ENCODE assay signal across 1 cellular context in the genomic region with DNA sequence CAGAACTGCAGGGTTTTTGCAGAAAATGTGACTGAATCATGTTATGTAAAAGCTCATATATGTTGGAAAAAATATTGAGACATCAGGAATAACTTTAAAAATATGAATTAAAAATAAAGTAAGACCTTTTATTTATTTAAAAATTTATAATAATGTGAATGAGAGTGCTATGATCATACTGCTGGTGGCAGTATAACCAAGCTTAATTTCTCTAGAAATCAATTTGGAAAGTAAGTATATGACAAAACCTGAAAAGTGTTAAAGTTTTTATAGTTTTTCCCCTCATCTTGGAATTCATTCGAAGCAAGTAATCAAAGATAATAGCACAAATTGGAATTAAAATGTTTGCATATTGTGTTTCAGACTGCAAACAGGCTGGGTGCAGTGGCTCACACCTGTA.
TF ChIP-seq lines count a peak whose summit lies in the region.

No MANE protein-coding gene starts in this region.

TF ChIP-seq in HepG2, 621 proteins besides CTCF, POLR2A, EP300 and RAD21 (continued from another document):
- TF ChIP-seq, protein P1, sequence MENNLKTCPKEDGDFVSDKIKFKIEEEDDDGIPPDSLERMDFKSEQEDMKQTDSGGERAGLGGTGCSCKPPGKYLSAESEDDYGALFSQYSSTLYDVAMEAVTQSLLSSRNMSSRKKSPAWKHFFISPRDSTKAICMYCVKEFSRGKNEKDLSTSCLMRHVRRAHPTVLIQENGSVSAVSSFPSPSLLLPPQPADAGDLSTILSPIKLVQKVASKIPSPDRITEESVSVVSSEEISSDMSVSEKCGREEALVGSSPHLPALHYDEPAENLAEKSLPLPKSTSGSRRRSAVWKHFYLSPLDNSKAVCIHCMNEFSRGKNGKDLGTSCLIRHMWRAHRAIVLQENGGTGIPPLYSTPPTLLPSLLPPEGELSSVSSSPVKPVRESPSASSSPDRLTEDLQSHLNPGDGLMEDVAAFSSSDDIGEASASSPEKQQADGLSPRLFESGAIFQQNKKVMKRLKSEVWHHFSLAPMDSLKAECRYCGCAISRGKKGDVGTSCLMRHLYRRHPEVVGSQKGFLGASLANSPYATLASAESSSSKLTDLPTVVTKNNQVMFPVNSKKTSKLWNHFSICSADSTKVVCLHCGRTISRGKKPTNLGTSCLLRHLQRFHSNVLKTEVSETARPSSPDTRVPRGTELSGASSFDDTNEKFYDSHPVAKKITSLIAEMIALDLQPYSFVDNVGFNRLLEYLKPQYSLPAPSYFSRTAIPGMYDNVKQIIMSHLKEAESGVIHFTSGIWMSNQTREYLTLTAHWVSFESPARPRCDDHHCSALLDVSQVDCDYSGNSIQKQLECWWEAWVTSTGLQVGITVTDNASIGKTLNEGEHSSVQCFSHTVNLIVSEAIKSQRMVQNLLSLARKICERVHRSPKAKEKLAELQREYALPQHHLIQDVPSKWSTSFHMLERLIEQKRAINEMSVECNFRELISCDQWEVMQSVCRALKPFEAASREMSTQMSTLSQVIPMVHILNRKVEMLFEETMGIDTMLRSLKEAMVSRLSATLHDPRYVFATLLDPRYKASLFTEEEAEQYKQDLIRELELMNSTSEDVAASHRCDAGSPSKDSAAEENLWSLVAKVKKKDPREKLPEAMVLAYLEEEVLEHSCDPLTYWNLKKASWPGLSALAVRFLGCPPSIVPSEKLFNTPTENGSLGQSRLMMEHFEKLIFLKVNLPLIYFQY (CRISPR knock-in tag; IDR thresholded peaks at IDR 0.05; ENCODE audit: borderline replicate concordance): no peak
- no peak for TF ChIP-seq ZNF343 (CRISPR knock-in tag; IDR thresholded peaks at IDR 0.05)
- TF ChIP-seq MED13 (CRISPR knock-in tag; IDR thresholded peaks at IDR 0.05): no peak
- TF ChIP-seq ZNF33B (CRISPR knock-in tag; IDR thresholded peaks at IDR 0.05): no peak
- TF ChIP-seq ZNF17 (CRISPR knock-in tag; IDR thresholded peaks at IDR 0.05): no peak
- TF ChIP-seq, protein P2, sequence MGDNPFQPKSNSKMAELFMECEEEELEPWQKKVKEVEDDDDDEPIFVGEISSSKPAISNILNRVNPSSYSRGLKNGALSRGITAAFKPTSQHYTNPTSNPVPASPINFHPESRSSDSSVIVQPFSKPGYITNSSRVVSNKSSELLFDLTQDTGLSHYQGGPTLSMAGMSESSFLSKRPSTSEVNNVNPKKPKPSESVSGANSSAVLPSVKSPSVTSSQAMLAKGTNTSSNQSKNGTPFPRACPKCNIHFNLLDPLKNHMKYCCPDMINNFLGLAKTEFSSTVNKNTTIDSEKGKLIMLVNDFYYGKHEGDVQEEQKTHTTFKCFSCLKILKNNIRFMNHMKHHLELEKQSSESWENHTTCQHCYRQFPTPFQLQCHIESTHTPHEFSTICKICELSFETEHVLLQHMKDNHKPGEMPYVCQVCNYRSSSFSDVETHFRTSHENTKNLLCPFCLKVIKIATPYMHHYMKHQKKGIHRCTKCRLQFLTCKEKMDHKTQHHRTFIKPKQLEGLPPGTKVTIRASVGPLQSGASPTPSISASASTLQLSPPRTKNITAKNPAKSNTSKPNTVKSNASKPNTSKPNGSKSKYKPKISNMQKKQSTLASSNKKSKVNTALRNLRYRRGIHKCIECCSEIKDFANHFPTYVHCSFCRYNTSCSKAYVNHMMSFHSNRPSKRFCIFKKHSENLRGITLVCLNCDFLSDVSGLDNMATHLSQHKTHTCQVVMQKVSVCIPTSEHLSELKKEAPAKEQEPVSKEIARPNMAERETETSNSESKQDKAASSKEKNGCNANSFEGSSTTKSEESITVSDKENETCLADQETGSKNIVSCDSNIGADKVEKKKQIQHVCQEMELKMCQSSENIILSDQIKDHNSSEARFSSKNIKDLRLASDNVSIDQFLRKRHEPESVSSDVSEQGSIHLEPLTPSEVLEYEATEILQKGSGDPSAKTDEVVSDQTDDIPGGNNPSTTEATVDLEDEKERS (CRISPR knock-in tag; IDR thresholded peaks at IDR 0.05): no peak
- TF ChIP-seq, protein P3, sequence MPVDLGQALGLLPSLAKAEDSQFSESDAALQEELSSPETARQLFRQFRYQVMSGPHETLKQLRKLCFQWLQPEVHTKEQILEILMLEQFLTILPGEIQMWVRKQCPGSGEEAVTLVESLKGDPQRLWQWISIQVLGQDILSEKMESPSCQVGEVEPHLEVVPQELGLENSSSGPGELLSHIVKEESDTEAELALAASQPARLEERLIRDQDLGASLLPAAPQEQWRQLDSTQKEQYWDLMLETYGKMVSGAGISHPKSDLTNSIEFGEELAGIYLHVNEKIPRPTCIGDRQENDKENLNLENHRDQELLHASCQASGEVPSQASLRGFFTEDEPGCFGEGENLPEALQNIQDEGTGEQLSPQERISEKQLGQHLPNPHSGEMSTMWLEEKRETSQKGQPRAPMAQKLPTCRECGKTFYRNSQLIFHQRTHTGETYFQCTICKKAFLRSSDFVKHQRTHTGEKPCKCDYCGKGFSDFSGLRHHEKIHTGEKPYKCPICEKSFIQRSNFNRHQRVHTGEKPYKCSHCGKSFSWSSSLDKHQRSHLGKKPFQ (CRISPR knock-in tag; IDR thresholded peaks at IDR 0.05; ENCODE audit: insufficient replicate concordance): no peak
- TF ChIP-seq ARID2 (CRISPR knock-in tag; IDR thresholded peaks at IDR 0.05; ENCODE audit: borderline replicate concordance): no peak
- TF ChIP-seq, protein P4, sequence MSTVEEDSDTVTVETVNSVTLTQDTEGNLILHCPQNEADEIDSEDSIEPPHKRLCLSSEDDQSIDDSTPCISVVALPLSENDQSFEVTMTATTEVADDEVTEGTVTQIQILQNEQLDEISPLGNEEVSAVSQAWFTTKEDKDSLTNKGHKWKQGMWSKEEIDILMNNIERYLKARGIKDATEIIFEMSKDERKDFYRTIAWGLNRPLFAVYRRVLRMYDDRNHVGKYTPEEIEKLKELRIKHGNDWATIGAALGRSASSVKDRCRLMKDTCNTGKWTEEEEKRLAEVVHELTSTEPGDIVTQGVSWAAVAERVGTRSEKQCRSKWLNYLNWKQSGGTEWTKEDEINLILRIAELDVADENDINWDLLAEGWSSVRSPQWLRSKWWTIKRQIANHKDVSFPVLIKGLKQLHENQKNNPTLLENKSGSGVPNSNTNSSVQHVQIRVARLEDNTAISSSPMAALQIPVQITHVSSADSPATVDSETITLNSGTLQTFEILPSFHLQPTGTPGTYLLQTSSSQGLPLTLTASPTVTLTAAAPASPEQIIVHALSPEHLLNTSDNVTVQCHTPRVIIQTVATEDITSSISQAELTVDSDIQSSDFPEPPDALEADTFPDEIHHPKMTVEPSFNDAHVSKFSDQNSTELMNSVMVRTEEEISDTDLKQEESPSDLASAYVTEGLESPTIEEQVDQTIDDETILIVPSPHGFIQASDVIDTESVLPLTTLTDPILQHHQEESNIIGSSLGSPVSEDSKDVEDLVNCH (CRISPR knock-in tag; IDR thresholded peaks at IDR 0.05): no peak
- TF ChIP-seq, protein P5, sequence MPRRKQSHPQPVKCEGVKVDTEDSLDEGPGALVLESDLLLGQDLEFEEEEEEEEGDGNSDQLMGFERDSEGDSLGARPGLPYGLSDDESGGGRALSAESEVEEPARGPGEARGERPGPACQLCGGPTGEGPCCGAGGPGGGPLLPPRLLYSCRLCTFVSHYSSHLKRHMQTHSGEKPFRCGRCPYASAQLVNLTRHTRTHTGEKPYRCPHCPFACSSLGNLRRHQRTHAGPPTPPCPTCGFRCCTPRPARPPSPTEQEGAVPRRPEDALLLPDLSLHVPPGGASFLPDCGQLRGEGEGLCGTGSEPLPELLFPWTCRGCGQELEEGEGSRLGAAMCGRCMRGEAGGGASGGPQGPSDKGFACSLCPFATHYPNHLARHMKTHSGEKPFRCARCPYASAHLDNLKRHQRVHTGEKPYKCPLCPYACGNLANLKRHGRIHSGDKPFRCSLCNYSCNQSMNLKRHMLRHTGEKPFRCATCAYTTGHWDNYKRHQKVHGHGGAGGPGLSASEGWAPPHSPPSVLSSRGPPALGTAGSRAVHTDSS (CRISPR knock-in tag; conservative IDR thresholded peaks at IDR 0.05): no peak
- TF ChIP-seq NR1H2 (CRISPR knock-in tag; IDR thresholded peaks at IDR 0.05; ENCODE audit: borderline replicate concordance, low read depth): no peak
- TF ChIP-seq CREM (IDR thresholded peaks at IDR 0.05): no peak
- TF ChIP-seq CREM (CRISPR knock-in tag; IDR thresholded peaks at IDR 0.05): no peak
- no peak for TF ChIP-seq KLF16 (CRISPR knock-in tag; IDR thresholded peaks at IDR 0.05)
- no peak for TF ChIP-seq ZNF274 (CRISPR knock-in tag; IDR thresholded peaks at IDR 0.05)
